Comparison of ENCODE assay signal across 8 cellular contexts in genomic region chr4:2059034-2059725, GRCh38. TPM values are rescaled to one million over a fixed set of nuclear protein-coding genes. Genes with fewer than 3 reads are reported as not detected.
DNase-seq lines count a peak whose midpoint lies in the region; ATAC-seq, FAIRE-seq and TF ChIP-seq lines count a peak whose summit lies in the region.

NAT8L (plus strand) TSS chr4:2059327; CDS start chr4:2059512, 185 bp downstream.

- ATAC-seq in CD8-positive, alpha-beta T cell, result peak; percentile 32
- ATAC-seq in T-cell (replicated peaks in 1 of 4) (peak; percentile 15 to 57 (median 38)), HG03354 (IDR thresholded peaks at IDR 0.05; ENCODE audit: poor library complexity, severe bottlenecking, unreplicated experiment) (no peak)

- H3K36me3 ChIP-seq in CD8-positive, alpha-beta T cell (ENCODE audit: insufficient read depth, low read length), result no peaks in the 10 kb centered on the region

- peaks cover 3% of the 10 kb centered on the region for H3K4me1 ChIP-seq in CD8-positive, alpha-beta T cell (ENCODE audit: insufficient read depth, low read length)

- H3K27me3 Mint-ChIP-seq in CD8-positive, alpha-beta T cell (ENCODE audit: low read depth), result peaks cover 30% of the 10 kb centered on the region
- H3K27me3 Mint-ChIP-seq in T-cell, result peaks cover 24 to 42% of the 10 kb centered on the region in 2 donors

- POLR2A ChIA-PET in CD8-positive, alpha-beta T cell (lab: Charles Lee), result no interaction called here
- POLR2A ChIA-PET in T-cell (lab: Charles Lee), result interaction anchor here in 1 of 2 donors (0.6 kb wide), 1 partner anchor 41 kb away, joined by 6 read pairs; no protein-coding TSS in a partner anchor

- TF ChIP-seq CTCF in CD8-positive, alpha-beta T cell (IDR thresholded peaks at IDR 0.05), result no peak

- no peak within 1 kb of the TSS for H3K4me3 ChIP-seq in CD8-positive, alpha-beta T cell (ENCODE audit: low read depth, low read length)
- H3K4me3 ChIP-seq in Jurkat, Clone E6-1 (ENCODE audit: low read length), result peak within 1 kb of the TSS; percentile 51

- no peaks in the 10 kb centered on the region for H3K9me3 Mint-ChIP-seq in CD8-positive, alpha-beta T cell
- H3K9me3 Mint-ChIP-seq in T-cell, result no peaks in the 10 kb centered on the region

- CTCF ChIA-PET in CD8-positive, alpha-beta T cell (lab: Charles Lee), result no interaction called here
- CTCF ChIA-PET in T-cell (lab: Charles Lee), result no interaction called here

- H3K36me3 Mint-ChIP-seq in CD8-positive, alpha-beta T cell, result no peaks in the 10 kb centered on the region
- H3K36me3 Mint-ChIP-seq in T-cell, result no peaks in the 10 kb centered on the region

- H3K4me3 Mint-ChIP-seq in CD8-positive, alpha-beta T cell, result peak within 1 kb of the TSS; percentile 55
- peak within 1 kb of the TSS; percentile 24 to 61 (median 28) for H3K4me3 Mint-ChIP-seq in T-cell

- DNase-seq in CD8-positive, alpha-beta T cell, result no peak
- DNase-seq in Jurkat, Clone E6-1 (ENCODE audit: low read depth, low spot score), result peak; percentile 46
- DNase-seq in T-cell, result no peak
- peak; percentile 88 to 93 for DNase-seq in frontal cortex (ENCODE audit: low spot score in 2 of 2)
- peak in 48 of 56 donors; percentile 27 to 89 (median 66) for DNase-seq in nucleus accumbens (lab: John Stamatoyannopoulos, UW)
- no peak for DNase-seq in activated gamma-delta T cell (lab: John Stamatoyannopoulos, UW)
- DNase-seq in dedifferentiated amniotic fluid mesenchymal stem cell (ENCODE audit: extremely low spot score), result no peak

- intact Hi-C loops in CD8-positive, alpha-beta T cell (cut with DNase I, micrococcal nuclease), result no loop called here

- H3K4me1 Mint-ChIP-seq in CD8-positive, alpha-beta T cell (ENCODE audit: low read depth), result peaks cover 6% of the 10 kb centered on the region
- H3K4me1 Mint-ChIP-seq in T-cell, result peaks cover 0 to 7% (median 2%) of the 10 kb centered on the region in 3 donors

- no peaks in the 10 kb centered on the region for H3K9me3 ChIP-seq in CD8-positive, alpha-beta T cell (ENCODE audit: low read length)

- peaks cover 10% of the 10 kb centered on the region for H3K27me3 ChIP-seq in CD8-positive, alpha-beta T cell (ENCODE audit: insufficient read depth, low read length)

- H3K27ac ChIP-seq in CD8-positive, alpha-beta T cell (ENCODE audit: low read depth, low read length), result no peak within 1 kb of the TSS

- no peak within 1 kb of the TSS for H3K27ac Mint-ChIP-seq in CD8-positive, alpha-beta T cell
- H3K27ac Mint-ChIP-seq in T-cell, result no peak within 1 kb of the TSS

- no peak for FAIRE-seq in frontal cortex (lab: Jason Lieb, UNC)

RNA-seq across cellular contexts. Expression of gene NAT8L, which starts in this region (rescaled TPM):
- total RNA-seq in CD8-positive, alpha-beta T cell, result under 1 TPM; 0.08 to 0.11 TPM
- polyA plus RNA-seq in Jurkat, Clone E6-1 (2012; ENCODE audit: insufficient read depth, insufficient read length), result 8.2 TPM
- total RNA-seq in T-cell, result under 1 TPM in 4 of 5 donors, not detected in 1; 0.06 to 0.35 (median 0.11) TPM
- 9.8 TPM for total RNA-seq in frontal cortex

Comparison
In these comparisons a context has a peak if more than half of its experiments do, and no peak if none do; other contexts are left out.
1. Peak in ATAC-seq in CD8-positive, alpha-beta T cell; RNA of the gene not detected or under 1 TPM.
2. Peak in ATAC-seq in T-cell; RNA of the gene not detected or under 1 TPM.
3. DNase-seq: peak in Jurkat, Clone E6-1 (single experiment), frontal cortex (2 of 2) and nucleus accumbens (48 of 56); none in CD8-positive, alpha-beta T cell (0 of 7), T-cell (0 of 34), activated gamma-delta T cell (single experiment) and dedifferentiated amniotic fluid mesenchymal stem cell (single experiment).